Comparison of ENCODE assay signal across 1 cellular context in the genomic region with DNA sequence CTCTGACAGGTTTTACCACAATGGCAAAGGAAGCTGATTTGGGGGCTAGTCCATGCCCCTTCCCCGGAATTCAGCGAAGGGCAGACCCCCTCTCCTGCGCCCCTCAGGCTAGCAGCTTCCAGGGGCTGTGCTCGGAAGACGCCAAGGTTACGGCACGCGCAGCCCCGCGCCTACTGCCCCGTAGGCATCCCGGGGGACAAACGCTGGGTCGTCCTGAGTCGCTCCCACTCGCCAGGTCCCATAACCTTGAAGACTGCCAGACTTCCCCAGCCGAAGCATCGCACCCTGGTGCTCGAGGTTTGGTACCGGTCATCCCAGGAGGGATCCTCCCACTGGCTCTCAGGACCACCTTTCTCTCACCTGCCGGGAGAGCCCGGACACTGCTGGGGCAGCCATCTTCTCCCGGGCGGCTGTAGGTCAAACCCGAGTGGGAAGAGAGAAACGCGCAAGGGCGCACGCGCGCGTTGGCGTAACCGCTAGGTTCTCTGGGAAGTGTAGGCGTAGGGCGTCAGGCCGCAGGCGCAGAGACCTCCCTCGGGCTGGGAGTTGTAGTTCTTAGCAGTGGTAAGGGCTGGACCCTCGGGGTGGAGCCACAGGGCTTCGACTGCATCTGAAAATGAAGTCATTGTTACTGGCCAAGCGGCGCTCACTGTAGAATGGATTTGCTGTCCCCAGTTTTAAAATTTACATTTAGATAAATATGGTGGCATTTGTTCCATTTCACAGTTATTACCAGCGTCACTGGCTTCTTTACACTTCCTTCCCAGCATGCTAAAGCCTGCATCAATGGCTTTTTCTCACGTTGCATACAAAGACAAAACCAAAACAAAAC.
TF ChIP-seq lines count a peak whose summit lies in the region.

A gene with protein sequence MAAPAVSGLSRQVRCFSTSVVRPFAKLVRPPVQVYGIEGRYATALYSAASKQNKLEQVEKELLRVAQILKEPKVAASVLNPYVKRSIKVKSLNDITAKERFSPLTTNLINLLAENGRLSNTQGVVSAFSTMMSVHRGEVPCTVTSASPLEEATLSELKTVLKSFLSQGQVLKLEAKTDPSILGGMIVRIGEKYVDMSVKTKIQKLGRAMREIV (minus strand): TSS at position 437 of the 832 bp plus-strand sequence. CDS start 41 bp downstream, at position 396.

TF ChIP-seq in K562, 482 proteins besides CTCF, POLR2A, EP300 and RAD21 (continued from another document and continues in another):
- TF ChIP-seq, protein P1, sequence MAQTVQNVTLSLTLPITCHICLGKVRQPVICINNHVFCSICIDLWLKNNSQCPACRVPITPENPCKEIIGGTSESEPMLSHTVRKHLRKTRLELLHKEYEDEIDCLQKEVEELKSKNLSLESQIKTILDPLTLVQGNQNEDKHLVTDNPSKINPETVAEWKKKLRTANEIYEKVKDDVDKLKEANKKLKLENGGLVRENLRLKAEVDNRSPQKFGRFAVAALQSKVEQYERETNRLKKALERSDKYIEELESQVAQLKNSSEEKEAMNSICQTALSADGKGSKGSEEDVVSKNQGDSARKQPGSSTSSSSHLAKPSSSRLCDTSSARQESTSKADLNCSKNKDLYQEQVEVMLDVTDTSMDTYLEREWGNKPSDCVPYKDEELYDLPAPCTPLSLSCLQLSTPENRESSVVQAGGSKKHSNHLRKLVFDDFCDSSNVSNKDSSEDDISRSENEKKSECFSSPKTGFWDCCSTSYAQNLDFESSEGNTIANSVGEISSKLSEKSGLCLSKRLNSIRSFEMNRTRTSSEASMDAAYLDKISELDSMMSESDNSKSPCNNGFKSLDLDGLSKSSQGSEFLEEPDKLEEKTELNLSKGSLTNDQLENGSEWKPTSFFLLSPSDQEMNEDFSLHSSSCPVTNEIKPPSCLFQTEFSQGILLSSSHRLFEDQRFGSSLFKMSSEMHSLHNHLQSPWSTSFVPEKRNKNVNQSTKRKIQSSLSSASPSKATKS (CRISPR knock-in tag; IDR thresholded peaks at IDR 0.05), result no peak
- TF ChIP-seq CREM (IDR thresholded peaks at IDR 0.05; ENCODE audit: low read depth) (peak; percentile 88), KDM4B (IDR thresholded peaks at IDR 0.05; ENCODE audit: borderline replicate concordance in 2 of 2, low read depth in 1 of 2) (no peak), CBX1 (IDR thresholded peaks at IDR 0.05; ENCODE audit: low read depth) (peak; percentile 52; the same call in 1 of the 2 replicates), MAFK (IDR thresholded peaks at IDR 0.05; ENCODE audit: low read length) (no peak), HMG20B (CRISPR knock-in tag; IDR thresholded peaks at IDR 0.05) (no peak), CHD2 (IDR thresholded peaks at IDR 0.05; ENCODE audit: low read depth, low read length) (no peak), DDX20 (tag; IDR thresholded peaks at IDR 0.05; ENCODE audit: low read depth) (no peak), TAF1 (IDR thresholded peaks at IDR 0.05; ENCODE audit: control insufficient read depth, extremely low read depth, insufficient read depth, low read length, severe bottlenecking) (peak; percentile 97), EGR1 (conservative IDR thresholded peaks at IDR 0.05) (peak; percentile 98), DMBX1 (CRISPR knock-in tag; IDR thresholded peaks at IDR 0.05; ENCODE audit: borderline replicate concordance) (no peak), TARDBP (IDR thresholded peaks at IDR 0.05) (peak; percentile 67), FOXA3 (CRISPR knock-in tag; conservative IDR thresholded peaks at IDR 0.05 in 1 of 2, IDR thresholded peaks at IDR 0.05 in 1 of 2) (peak in 1 of 2 experiments; percentile 63; a peak in 1 of 4 replicates), FOXJ3 (CRISPR knock-in tag; IDR thresholded peaks at IDR 0.05) (no peak), MTF1 (CRISPR knock-in tag; IDR thresholded peaks at IDR 0.05; ENCODE audit: borderline replicate concordance) (no peak), TAF7 (tag; IDR thresholded peaks at IDR 0.05) (peak; percentile 91), RBM39 (optimal IDR thresholded peaks at IDR 0.05; ENCODE audit: low read depth, low read length) (no peak), ERF (CRISPR knock-in tag; IDR thresholded peaks at IDR 0.05) (0 out of 2 replicates have a peak, but pooled peaks have one; percentile 34), ZNF717 (CRISPR knock-in tag; IDR thresholded peaks at IDR 0.05) (no peak), ATF1 (CRISPR knock-in tag; IDR thresholded peaks at IDR 0.05) (no peak), ATF1 (tag; IDR thresholded peaks at IDR 0.05) (peak; percentile 75), TOE1 (IDR thresholded peaks at IDR 0.05; ENCODE audit: borderline replicate concordance) (0 out of 2 replicates have a peak, but pooled peaks have one; percentile 11), TOE1 (CRISPR knock-in tag; IDR thresholded peaks at IDR 0.05; ENCODE audit: borderline replicate concordance, low read depth) (no peak), HMGN3 (IDR thresholded peaks at IDR 0.05; ENCODE audit: borderline replicate concordance, extremely low read depth, insufficient read length, low read depth, low read length) (peak; percentile 50), ASH1L (IDR thresholded peaks at IDR 0.05; ENCODE audit: borderline replicate concordance, low read depth, partially characterized antibody) (no peak)
- TF ChIP-seq, protein P2, sequence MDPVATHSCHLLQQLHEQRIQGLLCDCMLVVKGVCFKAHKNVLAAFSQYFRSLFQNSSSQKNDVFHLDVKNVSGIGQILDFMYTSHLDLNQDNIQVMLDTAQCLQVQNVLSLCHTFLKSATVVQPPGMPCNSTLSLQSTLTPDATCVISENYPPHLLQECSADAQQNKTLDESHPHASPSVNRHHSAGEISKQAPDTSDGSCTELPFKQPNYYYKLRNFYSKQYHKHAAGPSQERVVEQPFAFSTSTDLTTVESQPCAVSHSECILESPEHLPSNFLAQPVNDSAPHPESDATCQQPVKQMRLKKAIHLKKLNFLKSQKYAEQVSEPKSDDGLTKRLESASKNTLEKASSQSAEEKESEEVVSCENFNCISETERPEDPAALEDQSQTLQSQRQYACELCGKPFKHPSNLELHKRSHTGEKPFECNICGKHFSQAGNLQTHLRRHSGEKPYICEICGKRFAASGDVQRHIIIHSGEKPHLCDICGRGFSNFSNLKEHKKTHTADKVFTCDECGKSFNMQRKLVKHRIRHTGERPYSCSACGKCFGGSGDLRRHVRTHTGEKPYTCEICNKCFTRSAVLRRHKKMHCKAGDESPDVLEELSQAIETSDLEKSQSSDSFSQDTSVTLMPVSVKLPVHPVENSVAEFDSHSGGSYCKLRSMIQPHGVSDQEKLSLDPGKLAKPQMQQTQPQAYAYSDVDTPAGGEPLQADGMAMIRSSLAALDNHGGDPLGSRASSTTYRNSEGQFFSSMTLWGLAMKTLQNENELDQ (CRISPR knock-in tag; IDR thresholded peaks at IDR 0.05; ENCODE audit: borderline replicate concordance), result 0 out of 2 replicates have a peak, but pooled peaks have one; percentile 84
- TF ChIP-seq, protein P3, sequence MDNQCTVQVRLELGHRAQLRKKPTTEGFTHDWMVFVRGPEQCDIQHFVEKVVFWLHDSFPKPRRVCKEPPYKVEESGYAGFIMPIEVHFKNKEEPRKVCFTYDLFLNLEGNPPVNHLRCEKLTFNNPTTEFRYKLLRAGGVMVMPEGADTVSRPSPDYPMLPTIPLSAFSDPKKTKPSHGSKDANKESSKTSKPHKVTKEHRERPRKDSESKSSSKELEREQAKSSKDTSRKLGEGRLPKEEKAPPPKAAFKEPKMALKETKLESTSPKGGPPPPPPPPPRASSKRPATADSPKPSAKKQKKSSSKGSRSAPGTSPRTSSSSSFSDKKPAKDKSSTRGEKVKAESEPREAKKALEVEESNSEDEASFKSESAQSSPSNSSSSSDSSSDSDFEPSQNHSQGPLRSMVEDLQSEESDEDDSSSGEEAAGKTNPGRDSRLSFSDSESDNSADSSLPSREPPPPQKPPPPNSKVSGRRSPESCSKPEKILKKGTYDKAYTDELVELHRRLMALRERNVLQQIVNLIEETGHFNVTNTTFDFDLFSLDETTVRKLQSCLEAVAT (IDR thresholded peaks at IDR 0.05), result peak in 1 of 2 experiments; percentile 53; a peak in 1 of 4 replicates
- TF ChIP-seq, protein P4, sequence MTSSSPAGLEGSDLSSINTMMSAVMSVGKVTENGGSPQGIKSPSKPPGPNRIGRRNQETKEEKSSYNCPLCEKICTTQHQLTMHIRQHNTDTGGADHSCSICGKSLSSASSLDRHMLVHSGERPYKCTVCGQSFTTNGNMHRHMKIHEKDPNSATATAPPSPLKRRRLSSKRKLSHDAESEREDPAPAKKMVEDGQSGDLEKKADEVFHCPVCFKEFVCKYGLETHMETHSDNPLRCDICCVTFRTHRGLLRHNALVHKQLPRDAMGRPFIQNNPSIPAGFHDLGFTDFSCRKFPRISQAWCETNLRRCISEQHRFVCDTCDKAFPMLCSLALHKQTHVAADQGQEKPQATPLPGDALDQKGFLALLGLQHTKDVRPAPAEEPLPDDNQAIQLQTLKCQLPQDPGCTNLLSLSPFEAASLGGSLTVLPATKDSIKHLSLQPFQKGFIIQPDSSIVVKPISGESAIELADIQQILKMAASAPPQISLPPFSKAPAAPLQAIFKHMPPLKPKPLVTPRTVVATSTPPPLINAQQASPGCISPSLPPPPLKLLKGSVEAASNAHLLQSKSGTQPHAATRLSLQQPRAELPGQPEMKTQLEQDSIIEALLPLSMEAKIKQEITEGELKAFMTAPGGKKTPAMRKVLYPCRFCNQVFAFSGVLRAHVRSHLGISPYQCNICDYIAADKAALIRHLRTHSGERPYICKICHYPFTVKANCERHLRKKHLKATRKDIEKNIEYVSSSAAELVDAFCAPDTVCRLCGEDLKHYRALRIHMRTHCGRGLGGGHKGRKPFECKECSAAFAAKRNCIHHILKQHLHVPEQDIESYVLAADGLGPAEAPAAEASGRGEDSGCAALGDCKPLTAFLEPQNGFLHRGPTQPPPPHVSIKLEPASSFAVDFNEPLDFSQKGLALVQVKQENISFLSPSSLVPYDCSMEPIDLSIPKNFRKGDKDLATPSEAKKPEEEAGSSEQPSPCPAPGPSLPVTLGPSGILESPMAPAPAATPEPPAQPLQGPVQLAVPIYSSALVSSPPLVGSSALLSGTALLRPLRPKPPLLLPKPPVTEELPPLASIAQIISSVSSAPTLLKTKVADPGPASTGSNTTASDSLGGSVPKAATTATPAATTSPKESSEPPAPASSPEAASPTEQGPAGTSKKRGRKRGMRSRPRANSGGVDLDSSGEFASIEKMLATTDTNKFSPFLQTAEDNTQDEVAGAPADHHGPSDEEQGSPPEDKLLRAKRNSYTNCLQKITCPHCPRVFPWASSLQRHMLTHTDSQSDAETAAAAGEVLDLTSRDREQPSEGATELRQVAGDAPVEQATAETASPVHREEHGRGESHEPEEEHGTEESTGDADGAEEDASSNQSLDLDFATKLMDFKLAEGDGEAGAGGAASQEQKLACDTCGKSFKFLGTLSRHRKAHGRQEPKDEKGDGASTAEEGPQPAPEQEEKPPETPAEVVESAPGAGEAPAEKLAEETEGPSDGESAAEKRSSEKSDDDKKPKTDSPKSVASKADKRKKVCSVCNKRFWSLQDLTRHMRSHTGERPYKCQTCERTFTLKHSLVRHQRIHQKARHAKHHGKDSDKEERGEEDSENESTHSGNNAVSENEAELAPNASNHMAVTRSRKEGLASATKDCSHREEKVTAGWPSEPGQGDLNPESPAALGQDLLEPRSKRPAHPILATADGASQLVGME (CRISPR knock-in tag; IDR thresholded peaks at IDR 0.05), result peak; percentile 77; the same call in 1 of the 2 replicates
- TF ChIP-seq, protein P5, sequence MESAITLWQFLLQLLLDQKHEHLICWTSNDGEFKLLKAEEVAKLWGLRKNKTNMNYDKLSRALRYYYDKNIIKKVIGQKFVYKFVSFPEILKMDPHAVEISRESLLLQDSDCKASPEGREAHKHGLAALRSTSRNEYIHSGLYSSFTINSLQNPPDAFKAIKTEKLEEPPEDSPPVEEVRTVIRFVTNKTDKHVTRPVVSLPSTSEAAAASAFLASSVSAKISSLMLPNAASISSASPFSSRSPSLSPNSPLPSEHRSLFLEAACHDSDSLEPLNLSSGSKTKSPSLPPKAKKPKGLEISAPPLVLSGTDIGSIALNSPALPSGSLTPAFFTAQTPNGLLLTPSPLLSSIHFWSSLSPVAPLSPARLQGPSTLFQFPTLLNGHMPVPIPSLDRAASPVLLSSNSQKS (CRISPR knock-in tag; IDR thresholded peaks at IDR 0.05), result no peak
- TF ChIP-seq, protein P6, sequence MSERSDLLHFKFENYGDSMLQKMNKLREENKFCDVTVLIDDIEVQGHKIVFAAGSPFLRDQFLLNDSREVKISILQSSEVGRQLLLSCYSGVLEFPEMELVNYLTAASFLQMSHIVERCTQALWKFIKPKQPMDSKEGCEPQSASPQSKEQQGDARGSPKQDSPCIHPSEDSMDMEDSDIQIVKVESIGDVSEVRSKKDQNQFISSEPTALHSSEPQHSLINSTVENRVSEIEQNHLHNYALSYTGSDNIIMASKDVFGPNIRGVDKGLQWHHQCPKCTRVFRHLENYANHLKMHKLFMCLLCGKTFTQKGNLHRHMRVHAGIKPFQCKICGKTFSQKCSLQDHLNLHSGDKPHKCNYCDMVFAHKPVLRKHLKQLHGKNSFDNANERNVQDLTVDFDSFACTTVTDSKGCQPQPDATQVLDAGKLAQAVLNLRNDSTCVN (CRISPR knock-in tag; IDR thresholded peaks at IDR 0.05), result 0 out of 2 replicates have a peak, but pooled peaks have one; percentile 12
- TF ChIP-seq, protein P7, sequence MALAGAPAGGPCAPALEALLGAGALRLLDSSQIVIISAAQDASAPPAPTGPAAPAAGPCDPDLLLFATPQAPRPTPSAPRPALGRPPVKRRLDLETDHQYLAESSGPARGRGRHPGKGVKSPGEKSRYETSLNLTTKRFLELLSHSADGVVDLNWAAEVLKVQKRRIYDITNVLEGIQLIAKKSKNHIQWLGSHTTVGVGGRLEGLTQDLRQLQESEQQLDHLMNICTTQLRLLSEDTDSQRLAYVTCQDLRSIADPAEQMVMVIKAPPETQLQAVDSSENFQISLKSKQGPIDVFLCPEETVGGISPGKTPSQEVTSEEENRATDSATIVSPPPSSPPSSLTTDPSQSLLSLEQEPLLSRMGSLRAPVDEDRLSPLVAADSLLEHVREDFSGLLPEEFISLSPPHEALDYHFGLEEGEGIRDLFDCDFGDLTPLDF (CRISPR knock-in tag; IDR thresholded peaks at IDR 0.05), result peak; percentile 42; the same call in 1 of the 2 replicates
- TF ChIP-seq, protein P8, sequence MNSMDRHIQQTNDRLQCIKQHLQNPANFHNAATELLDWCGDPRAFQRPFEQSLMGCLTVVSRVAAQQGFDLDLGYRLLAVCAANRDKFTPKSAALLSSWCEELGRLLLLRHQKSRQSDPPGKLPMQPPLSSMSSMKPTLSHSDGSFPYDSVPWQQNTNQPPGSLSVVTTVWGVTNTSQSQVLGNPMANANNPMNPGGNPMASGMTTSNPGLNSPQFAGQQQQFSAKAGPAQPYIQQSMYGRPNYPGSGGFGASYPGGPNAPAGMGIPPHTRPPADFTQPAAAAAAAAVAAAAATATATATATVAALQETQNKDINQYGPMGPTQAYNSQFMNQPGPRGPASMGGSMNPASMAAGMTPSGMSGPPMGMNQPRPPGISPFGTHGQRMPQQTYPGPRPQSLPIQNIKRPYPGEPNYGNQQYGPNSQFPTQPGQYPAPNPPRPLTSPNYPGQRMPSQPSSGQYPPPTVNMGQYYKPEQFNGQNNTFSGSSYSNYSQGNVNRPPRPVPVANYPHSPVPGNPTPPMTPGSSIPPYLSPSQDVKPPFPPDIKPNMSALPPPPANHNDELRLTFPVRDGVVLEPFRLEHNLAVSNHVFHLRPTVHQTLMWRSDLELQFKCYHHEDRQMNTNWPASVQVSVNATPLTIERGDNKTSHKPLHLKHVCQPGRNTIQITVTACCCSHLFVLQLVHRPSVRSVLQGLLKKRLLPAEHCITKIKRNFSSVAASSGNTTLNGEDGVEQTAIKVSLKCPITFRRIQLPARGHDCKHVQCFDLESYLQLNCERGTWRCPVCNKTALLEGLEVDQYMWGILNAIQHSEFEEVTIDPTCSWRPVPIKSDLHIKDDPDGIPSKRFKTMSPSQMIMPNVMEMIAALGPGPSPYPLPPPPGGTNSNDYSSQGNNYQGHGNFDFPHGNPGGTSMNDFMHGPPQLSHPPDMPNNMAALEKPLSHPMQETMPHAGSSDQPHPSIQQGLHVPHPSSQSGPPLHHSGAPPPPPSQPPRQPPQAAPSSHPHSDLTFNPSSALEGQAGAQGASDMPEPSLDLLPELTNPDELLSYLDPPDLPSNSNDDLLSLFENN (IDR thresholded peaks at IDR 0.05; ENCODE audit: low read depth in 2 of 2, low read length in 2 of 2), result peak in 1 of 2 experiments; percentile 60; a peak in 1 of 4 replicates
